ENCODE assay signal across 1 cellular context in genomic region chr9:135343136-135343535, GRCh38.
TF ChIP-seq lines count a peak whose summit lies in the region.

No MANE protein-coding gene starts in this region.

TF ChIP-seq in HepG2, 621 proteins besides CTCF, POLR2A, EP300 and RAD21 (continued from another document):
- TF ChIP-seq E2F1 (CRISPR knock-in tag; IDR thresholded peaks at IDR 0.05) (no peak), CSRNP2 (CRISPR knock-in tag; conservative IDR thresholded peaks at IDR 0.05; ENCODE audit: low read depth) (no peak), HMGXB3 (CRISPR knock-in tag; IDR thresholded peaks at IDR 0.05; ENCODE audit: borderline replicate concordance) (no peak)
TF ChIP-seq in HepG2: peak in this region for 0.
